9 cellular contexts compared by ENCODE assay signal in genomic region chr7:12623885-12624498, GRCh38. TPM values are rescaled to one million over a fixed set of nuclear protein-coding genes. Genes with fewer than 3 reads are reported as not detected.
A peak's percentile ranks its signal among the peaks of the same experiment; 100 is the strongest.
DNase-seq lines count a peak whose midpoint lies in the region; ATAC-seq, FAIRE-seq and TF ChIP-seq lines count a peak whose summit lies in the region.
"Had no signal": no experiment of that assay in that cellular context is flagged by ENCODE, and none has a peak within 500 bp of the region (broad histone marks: within the 10 kb centered on the region; RNA-seq: fewer than 3 reads in every experiment).

No MANE protein-coding gene starts in this region.

- intact Hi-C loops in sciatic nerve (cut with DNase I) = no loop called here
- intact Hi-C loops in posterior vena cava (cut with DNase I) = no loop called here
- intact Hi-C loops in Right ventricle myocardium inferior (cut with DNase I) = loop anchor here (5.0 kb wide), 1 partner anchor 97 kb away; no protein-coding TSS in a partner anchor

- DNase-seq in H54 (ENCODE audit: insufficient read length, low spot score) (no peak), NCI-H69 (lab: John Stamatoyannopoulos, UW) (peak; percentile 70), endothelial cell (ENCODE audit: low spot score) (no peak), sciatic nerve (ENCODE audit: low spot score) (no peak), posterior vena cava (ENCODE audit: low spot score) (no peak), Right ventricle myocardium inferior (ENCODE audit: missing footprints) (no peak)
- DNase-seq in activated CD4-positive, alpha-beta T cell treated with anti-CD3 and anti-CD28 coated beads, Interleukin-2, amount 50 U/mL, for 4 hours = no peak

- H3F3A ChIP-seq in DOHH2 (ENCODE audit: control insufficient read depth, insufficient read depth) = no peaks in the 10 kb centered on the region

- no peaks in the 10 kb centered on the region for H3K4me1 Mint-ChIP-seq in endothelial cell (ENCODE audit: unreplicated experiment)

- no peak for TF ChIP-seq POLR2A in H54 (IDR thresholded peaks at IDR 0.05; ENCODE audit: low read depth, low read length)

- H3K9me3 ChIP-seq in DOHH2 (ENCODE audit: control insufficient read depth, insufficient read depth, low read length) = no peaks in the 10 kb centered on the region

- H3K4me1 ChIP-seq in DOHH2 (ENCODE audit: control insufficient read depth, low read length) = no peaks in the 10 kb centered on the region

- no peaks in the 10 kb centered on the region for H3K9me2 ChIP-seq in DOHH2 (replicated peaks; ENCODE audit: control insufficient read depth, low read length)

- no peak overlapping the region for H3K27ac ChIP-seq in DOHH2 (ENCODE audit: low read depth, low read length)

- no peak overlapping the region for H3K4me3 Mint-ChIP-seq in endothelial cell (ENCODE audit: unreplicated experiment)
- H3K4me3 Mint-ChIP-seq: T-helper 1 cell treated with Interleukin-12 subunit alpha and Interleukin-12 subunit beta and Interleukin-4 antibody, amounts not matched to agents 30 μg/mL and 1 μg/mL, for 36 hours had no signal

- H3K4me3 ChIP-seq in DOHH2 (ENCODE audit: low read length) = no peak overlapping the region

- ATAC-seq in sciatic nerve (peak; percentile 76), Right ventricle myocardium inferior (no peak)

- no peaks in the 10 kb centered on the region for H3K27me3 ChIP-seq in DOHH2 (ENCODE audit: control insufficient read depth, low read length)

- no peaks in the 10 kb centered on the region for H3K27me3 Mint-ChIP-seq in endothelial cell (ENCODE audit: unreplicated experiment)

- H3K4me2 ChIP-seq in DOHH2 (ENCODE audit: low read length) = no peak overlapping the region

- H4K20me1 ChIP-seq in DOHH2 (ENCODE audit: control insufficient read depth, insufficient read depth, low read depth, low read length) = no peaks in the 10 kb centered on the region

- peak; percentile 83 for FAIRE-seq in H54 (lab: Jason Lieb, UNC)

- no peaks in the 10 kb centered on the region for H3K9me3 Mint-ChIP-seq in endothelial cell (ENCODE audit: unreplicated experiment)
- H3K9me3 Mint-ChIP-seq: T-helper 1 cell treated with Interleukin-12 subunit alpha and Interleukin-12 subunit beta and Interleukin-4 antibody, amounts not matched to agents 30 μg/mL and 1 μg/mL, for 36 hours had no signal

- H3K36me3 ChIP-seq in DOHH2 (ENCODE audit: control insufficient read depth, low read length) = no peaks in the 10 kb centered on the region

- peak; percentile 74 for TF ChIP-seq CTCF in DOHH2 (IDR thresholded peaks at IDR 0.05; ENCODE audit: low read depth, low read length, poor library complexity, severe bottlenecking)
- TF ChIP-seq CTCF in endothelial cell (IDR thresholded peaks at IDR 0.05; ENCODE audit: unreplicated experiment) = peak; percentile 94

- no peaks in the 10 kb centered on the region for H3K79me2 ChIP-seq in DOHH2 (ENCODE audit: control insufficient read depth, low read length)

- H3K27ac Mint-ChIP-seq in endothelial cell (ENCODE audit: unreplicated experiment) = no peak overlapping the region
- H3K27ac Mint-ChIP-seq: T-helper 1 cell treated with Interleukin-12 subunit alpha and Interleukin-12 subunit beta and Interleukin-4 antibody, amounts not matched to agents 30 μg/mL and 1 μg/mL, for 36 hours had no signal

- H3K36me3 Mint-ChIP-seq in endothelial cell (ENCODE audit: low read depth, unreplicated experiment) = no peaks in the 10 kb centered on the region

RNA-seq across cellular contexts. Expression of gene SCIN, which starts 53.5 kb away (rescaled TPM):
- 8.2 TPM for total RNA-seq in endothelial cell (ENCODE audit: unreplicated experiment)
- total RNA-seq in sciatic nerve = 9.8 TPM
- total RNA-seq in posterior vena cava = under 1 TPM; 0.29 to 0.79 TPM
- 0.08 TPM for total RNA-seq in Right ventricle myocardium inferior
